1 cellular context compared by ENCODE assay signal in genomic region chr11:67390947-67391303, GRCh38.
TF ChIP-seq lines count a peak whose summit lies in the region.

No MANE protein-coding gene starts in this region.

TF ChIP-seq in SK-N-SH, 30 proteins besides CTCF, POLR2A, EP300 and RAD21 (continued from another document):
- TF ChIP-seq, protein P1, sequence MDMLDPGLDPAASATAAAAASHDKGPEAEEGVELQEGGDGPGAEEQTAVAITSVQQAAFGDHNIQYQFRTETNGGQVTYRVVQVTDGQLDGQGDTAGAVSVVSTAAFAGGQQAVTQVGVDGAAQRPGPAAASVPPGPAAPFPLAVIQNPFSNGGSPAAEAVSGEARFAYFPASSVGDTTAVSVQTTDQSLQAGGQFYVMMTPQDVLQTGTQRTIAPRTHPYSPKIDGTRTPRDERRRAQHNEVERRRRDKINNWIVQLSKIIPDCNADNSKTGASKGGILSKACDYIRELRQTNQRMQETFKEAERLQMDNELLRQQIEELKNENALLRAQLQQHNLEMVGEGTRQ (IDR thresholded peaks at IDR 0.05; ENCODE audit: borderline replicate concordance, low read depth, low read length): no peak
- TF ChIP-seq POLR2AphosphoS5 (IDR thresholded peaks at IDR 0.05; ENCODE audit: low read depth, low read length): no peak
- no peak for TF ChIP-seq SMC3 (IDR thresholded peaks at IDR 0.05; ENCODE audit: low read depth, low read length)
- no peak for TF ChIP-seq CHD2 (IDR thresholded peaks at IDR 0.05; ENCODE audit: low read length, partially characterized antibody)
- TF ChIP-seq ELF1 (IDR thresholded peaks at IDR 0.05): no peak
- no peak for TF ChIP-seq NFIC (IDR thresholded peaks at IDR 0.05; ENCODE audit: borderline replicate concordance)
- TF ChIP-seq TCF12 (IDR thresholded peaks at IDR 0.05): no peak
- TF ChIP-seq MEF2A (IDR thresholded peaks at IDR 0.05; ENCODE audit: borderline replicate concordance, low read depth): no peak
- TF ChIP-seq, protein P2, sequence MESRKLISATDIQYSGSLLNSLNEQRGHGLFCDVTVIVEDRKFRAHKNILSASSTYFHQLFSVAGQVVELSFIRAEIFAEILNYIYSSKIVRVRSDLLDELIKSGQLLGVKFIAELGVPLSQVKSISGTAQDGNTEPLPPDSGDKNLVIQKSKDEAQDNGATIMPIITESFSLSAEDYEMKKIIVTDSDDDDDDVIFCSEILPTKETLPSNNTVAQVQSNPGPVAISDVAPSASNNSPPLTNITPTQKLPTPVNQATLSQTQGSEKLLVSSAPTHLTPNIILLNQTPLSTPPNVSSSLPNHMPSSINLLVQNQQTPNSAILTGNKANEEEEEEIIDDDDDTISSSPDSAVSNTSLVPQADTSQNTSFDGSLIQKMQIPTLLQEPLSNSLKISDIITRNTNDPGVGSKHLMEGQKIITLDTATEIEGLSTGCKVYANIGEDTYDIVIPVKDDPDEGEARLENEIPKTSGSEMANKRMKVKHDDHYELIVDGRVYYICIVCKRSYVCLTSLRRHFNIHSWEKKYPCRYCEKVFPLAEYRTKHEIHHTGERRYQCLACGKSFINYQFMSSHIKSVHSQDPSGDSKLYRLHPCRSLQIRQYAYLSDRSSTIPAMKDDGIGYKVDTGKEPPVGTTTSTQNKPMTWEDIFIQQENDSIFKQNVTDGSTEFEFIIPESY (IDR thresholded peaks at IDR 0.05; ENCODE audit: borderline replicate concordance, low read depth): no peak
